ENCODE assay signal across 17 cellular contexts in the genomic region with DNA sequence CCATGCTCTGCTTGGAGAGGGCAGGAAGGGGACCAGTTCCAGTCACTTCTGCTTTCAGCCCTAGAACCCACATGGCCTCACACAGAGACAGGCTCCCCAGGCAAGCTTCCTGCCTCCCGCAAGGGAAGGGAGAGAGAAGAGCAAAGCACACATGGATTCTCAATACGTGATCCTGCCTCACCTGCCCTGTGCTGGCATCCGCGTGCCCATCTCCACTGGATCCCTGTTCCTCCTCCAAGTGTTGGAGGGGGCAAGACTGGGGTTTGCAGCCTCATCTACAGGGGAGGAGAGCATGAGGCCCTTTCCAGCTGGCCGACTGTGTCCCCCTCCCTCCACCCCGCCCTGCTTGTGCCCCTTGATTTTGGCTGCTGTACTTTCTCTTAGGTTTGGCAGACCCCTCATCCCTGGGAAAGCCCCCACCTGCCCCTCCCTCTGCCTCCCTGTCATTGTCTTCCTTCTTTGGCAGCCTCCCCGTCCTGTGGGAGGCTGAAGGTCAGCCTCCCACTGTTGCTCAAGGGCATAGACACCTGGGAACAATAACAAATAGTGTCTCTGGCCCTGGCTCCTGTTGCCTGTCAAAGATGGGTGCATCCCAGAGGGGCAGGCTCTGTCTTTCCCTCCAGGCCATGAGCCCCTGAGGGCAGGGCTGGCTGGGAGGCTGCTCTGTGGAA. TPM values are rescaled to one million over a fixed set of nuclear protein-coding genes. Genes with fewer than 3 reads are reported as not detected.
"Had no signal": no experiment of that assay in that cellular context is flagged by ENCODE, and none has a peak within 500 bp of the region (broad histone marks: within the 10 kb centered on the region; RNA-seq: fewer than 3 reads in every experiment).

No MANE protein-coding gene starts in this region.

- H3K4me3 ChIP-seq: ascending aorta, esophagus squamous epithelium, lower lobe of right lung, smooth muscle cell, tibial artery had no signal

- H3K4me1 ChIP-seq: ascending aorta, lower lobe of right lung, tibial artery had no signal

- H3K27ac Mint-ChIP-seq: activated CD4-positive, alpha-beta memory T cell treated with anti-CD3 and anti-CD28 coated beads for 36 hours; activated naive CD8-positive, alpha-beta T cell treated with anti-CD3 and anti-CD28 coated beads, Interleukin-2, amount 50 U/mL, for 24 hours; activated T-cell treated with anti-CD3 and anti-CD28 coated beads, Interleukin-2, amount 50 U/mL, for 72 hours; immature natural killer cell; progenitor cell of endocrine pancreas; stimulated activated memory B cell treated with anti-CD40 and anti-IgM and Interleukin-4, amounts not matched to agents 10 μg/mL and 1 μg/mL and 100 μg/mL, for 72 hours had no signal

- H3K36me3 ChIP-seq: ascending aorta, esophagus squamous epithelium, lower lobe of right lung, tibial artery had no signal

- ATAC-seq: activated naive CD8-positive, alpha-beta T cell treated with anti-CD3 and anti-CD28 coated beads, Interleukin-2, amount 50 U/mL, for 24 hours; activated T-cell treated with anti-CD3 and anti-CD28 coated beads, Interleukin-2, amount 50 U/mL, for 72 hours; lower lobe of right lung; stimulated activated memory B cell treated with anti-CD40 and anti-IgM and Interleukin-4, amounts not matched to agents 10 μg/mL and 1 μg/mL and 100 μg/mL, for 72 hours had no signal

- H3K36me3 Mint-ChIP-seq: activated CD4-positive, alpha-beta memory T cell treated with anti-CD3 and anti-CD28 coated beads for 36 hours; stimulated activated memory B cell treated with anti-CD40 and anti-IgM and Interleukin-4, amounts not matched to agents 10 μg/mL and 1 μg/mL and 100 μg/mL, for 72 hours had no signal

- DNase-seq: activated CD4-positive, alpha-beta memory T cell treated with anti-CD3 and anti-CD28 coated beads for 36 hours; activated CD8-positive, alpha-beta memory T cell treated with anti-CD3 and anti-CD28 coated beads, Interleukin-2, amount 50 U/mL, for 4 hours; activated naive CD4-positive, alpha-beta T cell treated with Interleukin-2 at 50 U/mL for 16 hours; activated naive CD8-positive, alpha-beta T cell treated with anti-CD3 and anti-CD28 coated beads, Interleukin-2, amount 50 U/mL, for 24 hours; activated T-cell treated with anti-CD3 and anti-CD28 coated beads, Interleukin-2, amount 50 U/mL, for 72 hours; esophagus squamous epithelium; foreskin fibroblast; immature natural killer cell; left cardiac atrium; lower lobe of right lung; naive B cell; right cardiac atrium; tibial artery had no signal

- H3K4me2 ChIP-seq: smooth muscle cell had no signal

- H3K4me3 Mint-ChIP-seq: activated CD4-positive, alpha-beta memory T cell treated with anti-CD3 and anti-CD28 coated beads for 36 hours; activated naive CD8-positive, alpha-beta T cell treated with anti-CD3 and anti-CD28 coated beads, Interleukin-2, amount 50 U/mL, for 24 hours; activated T-cell treated with anti-CD3 and anti-CD28 coated beads, Interleukin-2, amount 50 U/mL, for 72 hours; immature natural killer cell; naive B cell; stimulated activated memory B cell treated with anti-CD40 and anti-IgM and Interleukin-4, amounts not matched to agents 10 μg/mL and 1 μg/mL and 100 μg/mL, for 72 hours had no signal

- H3K4me1 Mint-ChIP-seq: immature natural killer cell; naive B cell; stimulated activated memory B cell treated with anti-CD40 and anti-IgM and Interleukin-4, amounts not matched to agents 10 μg/mL and 1 μg/mL and 100 μg/mL, for 72 hours had no signal

- H3K27ac ChIP-seq: ascending aorta, esophagus squamous epithelium, lower lobe of right lung, tibial artery had no signal

- H3K27me3 ChIP-seq: ascending aorta had no signal

RNA-seq across cellular contexts. Expression of a gene that starts 22.7 kb away (rescaled TPM):
- total RNA-seq: activated CD4-positive, alpha-beta memory T cell treated with anti-CD3 and anti-CD28 coated beads for 36 hours; activated T-cell treated with anti-CD3 and anti-CD28 coated beads, Interleukin-2, amount 50 U/mL, for 72 hours; ascending aorta; lower lobe of right lung; smooth muscle cell had no signal
- polyA plus RNA-seq: immature natural killer cell had no signal
